In genomic region chr5:14992757-14993725, GRCh38 we compare ENCODE assay signal across 8 cellular contexts.
A peak's percentile ranks its signal among the peaks of the same experiment; 100 is the strongest.
DNase-seq lines count a peak whose midpoint lies in the region; ATAC-seq and TF ChIP-seq lines count a peak whose summit lies in the region.
"Not testable (repeated sequence)": the region's sequence is repeated elsewhere in the genome, so short reads cannot be mapped to it uniquely, and the experiment has no call there.

No MANE protein-coding gene starts in this region.

- H3K27ac ChIP-seq in breast epithelium: not testable (repeated sequence)

- peak overlapping the region; percentile 42 for H3K4me3 ChIP-seq in NB4 (ENCODE audit: low read depth, low read length)
- H3K4me3 ChIP-seq in breast epithelium: peak overlapping the region; percentile 18 to 48 (median 33)

- peak; percentile 65 for ATAC-seq in GM21360 (IDR thresholded peaks at IDR 0.05; ENCODE audit: unreplicated experiment)
- peak; percentile 70 for ATAC-seq in HG03025 (IDR thresholded peaks at IDR 0.05; ENCODE audit: low FRiP score, unreplicated experiment)

- not testable (repeated sequence) for H3K4me1 ChIP-seq in breast epithelium

- not testable (repeated sequence) for H3K36me3 ChIP-seq in breast epithelium

- 0 out of 3 replicates have a peak, but pooled peaks have one; percentile 6 for TF ChIP-seq CTCF in GM12872 (IDR thresholded peaks at IDR 0.05; ENCODE audit: insufficient read depth, low read depth, low read length)
- TF ChIP-seq CTCF in NB4 (IDR thresholded peaks at IDR 0.05; ENCODE audit: low read depth, low read length); breast epithelium (IDR thresholded peaks at IDR 0.05): not testable (repeated sequence)

- not testable (repeated sequence) for TF ChIP-seq POLR2A in NB4 (IDR thresholded peaks at IDR 0.05; ENCODE audit: extremely low read depth, insufficient read length); breast epithelium (IDR thresholded peaks at IDR 0.05)

- intact Hi-C loops in breast epithelium (cut with DNase I; ENCODE audit: low total_unique reads): not testable (repeated sequence)

- H3K9me3 ChIP-seq in breast epithelium: not testable (repeated sequence)

- H3K27me3 ChIP-seq in breast epithelium: not testable (repeated sequence)

- not testable (repeated sequence) for DNase-seq in NB4 (ENCODE audit: low read depth); breast epithelium (ENCODE audit: low spot score in 2 of 2)
- DNase-seq in activated CD8-positive, alpha-beta memory T cell treated with anti-CD3 and anti-CD28 coated beads, Interleukin-2, amount 50 U/mL, for 1 hour (ENCODE audit: extremely low read depth): peak; percentile 60
- peak; percentile 56 for DNase-seq in pons (ENCODE audit: low spot score)
- peak; percentile 39 for DNase-seq in stimulated activated naive CD4-positive, alpha-beta T cell treated with Interleukin-2 at 50 U/mL for 16 hours (lab: John Stamatoyannopoulos, UW)
